In genomic region chrX:12984629-12985303, GRCh38 we compare ENCODE assay signal across 8 cellular contexts. TPM values are rescaled to one million over a fixed set of nuclear protein-coding genes. Genes with fewer than 3 reads are reported as not detected.
DNase-seq lines count a peak whose midpoint lies in the region; ATAC-seq and TF ChIP-seq lines count a peak whose summit lies in the region.

No MANE protein-coding gene starts in this region.

- peaks cover 10% of the 10 kb centered on the region for H3F3A ChIP-seq in SK-N-SH (replicated peaks; ENCODE audit: insufficient read depth)

- BruUV-seq in Caco-2 (replicated peaks; lab: Mats Ljungman, UMichigan) = no TSS peak

- H3K27me3 ChIP-seq in Caco-2 (replicated peaks; ENCODE audit: control insufficient read depth, insufficient read depth, low read length) (no peaks in the 10 kb centered on the region), SK-N-SH (ENCODE audit: insufficient read depth) (no peaks in the 10 kb centered on the region)

- H3K4me1 ChIP-seq in Caco-2 (peaks cover 23% of the 10 kb centered on the region), SK-N-SH (ENCODE audit: control insufficient read depth in 1 of 2, insufficient read depth in 2 of 2, low read depth in 1 of 2, low read length in 1 of 2) (peaks cover 0 to 8% of the 10 kb centered on the region in 2 experiments; a peak in 2 of 4 replicates)

- no peak for TF ChIP-seq RAD21 in SK-N-SH (IDR thresholded peaks at IDR 0.05; ENCODE audit: low read length)

- no peaks in the 10 kb centered on the region for H4K20me1 ChIP-seq in SK-N-SH (ENCODE audit: insufficient read depth)

- peak; percentile 65 for ATAC-seq in GM19455 (IDR thresholded peaks at IDR 0.05; ENCODE audit: unreplicated experiment)
- peak; percentile 52 for ATAC-seq in HG03460 (IDR thresholded peaks at IDR 0.05; ENCODE audit: unreplicated experiment)
- ATAC-seq in central memory CD8-positive, alpha-beta T cell (replicated peaks; ENCODE audit: extremely low read depth, poor library complexity, severe bottlenecking) = peak; percentile 79
- peak; percentile 90 for ATAC-seq in stimulated activated memory B cell treated with anti-CD40 and anti-IgM and Interleukin-4, amounts not matched to agents 10 μg/mL and 1 μg/mL and 100 μg/mL, for 72 hours

- TF ChIP-seq CTCF in Caco-2 (IDR thresholded peaks at IDR 0.05; ENCODE audit: insufficient read depth in 1 of 2, low read depth in 1 of 2, low read length in 1 of 2, severe bottlenecking in 1 of 2, unreplicated experiment in 1 of 2) (no peak), SK-N-SH (IDR thresholded peaks at IDR 0.05) (no peak), GM13977 (IDR thresholded peaks at IDR 0.05; ENCODE audit: extremely low read depth, insufficient read depth, missing control alignments) (no peak)

- DNase-seq in Caco-2 = no peak
- DNase-seq in SK-N-SH = no peak
- peak in 1 of 2 donors; percentile 38 for DNase-seq in central memory CD8-positive, alpha-beta T cell (ENCODE audit: low spot score in 2 of 2)
- DNase-seq in GM13977 (ENCODE audit: low spot score) = no peak
- no peak for DNase-seq in AML-193 (lab: John Stamatoyannopoulos, UW)

- in situ Hi-C loops in GM13977 (cut with MboI; ENCODE audit: low pct_unique_long_range_greater_than_20kb, low sequenced_read_pairs, unreplicated experiment) = loop anchor here (25.0 kb wide), 1 partner anchor 703 kb away; the partner anchor contains the start of gene RAB9A

- no peaks in the 10 kb centered on the region for H3K9me2 ChIP-seq in SK-N-SH

- peak overlapping the region; percentile 7 to 13; a peak in 1 of 4 replicates for H3K27ac ChIP-seq in SK-N-SH (ENCODE audit: low read depth in 2 of 2, low read length in 1 of 2)

- peak in 1 of 2 experiments; percentile 7; a peak in 1 of 4 replicates for TF ChIP-seq EP300 in SK-N-SH (IDR thresholded peaks at IDR 0.05; ENCODE audit: borderline replicate concordance in 1 of 2, low read depth in 1 of 2, low read length in 1 of 2)

- H3K4me3 Mint-ChIP-seq in Caco-2 (ENCODE audit: unreplicated experiment) = peak overlapping the region; percentile 3
- H3K4me3 Mint-ChIP-seq in central memory CD8-positive, alpha-beta T cell = peak overlapping the region; percentile 46
- H3K4me3 Mint-ChIP-seq in stimulated activated memory B cell treated with anti-CD40 and anti-IgM and Interleukin-4, amounts not matched to agents 10 μg/mL and 1 μg/mL and 100 μg/mL, for 72 hours = peak overlapping the region; percentile 56

- peaks cover 6% of the 10 kb centered on the region for H3K36me3 Mint-ChIP-seq in Caco-2 (ENCODE audit: insufficient read depth, unreplicated experiment)
- peaks cover 9% of the 10 kb centered on the region for H3K36me3 Mint-ChIP-seq in central memory CD8-positive, alpha-beta T cell (ENCODE audit: insufficient read depth)
- peaks cover 6% of the 10 kb centered on the region for H3K36me3 Mint-ChIP-seq in stimulated activated memory B cell treated with anti-CD40 and anti-IgM and Interleukin-4, amounts not matched to agents 10 μg/mL and 1 μg/mL and 100 μg/mL, for 72 hours

- peaks cover 10% of the 10 kb centered on the region for H3K9me3 Mint-ChIP-seq in Caco-2 (ENCODE audit: unreplicated experiment)
- H3K9me3 Mint-ChIP-seq in central memory CD8-positive, alpha-beta T cell = no peaks in the 10 kb centered on the region
- no peaks in the 10 kb centered on the region for H3K9me3 Mint-ChIP-seq in stimulated activated memory B cell treated with anti-CD40 and anti-IgM and Interleukin-4, amounts not matched to agents 10 μg/mL and 1 μg/mL and 100 μg/mL, for 72 hours

- H3K36me3 ChIP-seq in Caco-2 (ENCODE audit: control insufficient read depth, insufficient read depth, low read length) = no peaks in the 10 kb centered on the region
- H3K36me3 ChIP-seq in SK-N-SH (replicated peaks in 1 of 2; ENCODE audit: control insufficient read depth in 1 of 2, insufficient read depth in 2 of 2, low read length in 1 of 2) = no peaks in the 10 kb centered on the region

- H3K27me3 Mint-ChIP-seq in Caco-2 (ENCODE audit: insufficient read depth, unreplicated experiment) = no peaks in the 10 kb centered on the region
- no peaks in the 10 kb centered on the region for H3K27me3 Mint-ChIP-seq in central memory CD8-positive, alpha-beta T cell
- H3K27me3 Mint-ChIP-seq in stimulated activated memory B cell treated with anti-CD40 and anti-IgM and Interleukin-4, amounts not matched to agents 10 μg/mL and 1 μg/mL and 100 μg/mL, for 72 hours = no peaks in the 10 kb centered on the region

- H3K27ac Mint-ChIP-seq in Caco-2 (ENCODE audit: unreplicated experiment) = peak overlapping the region; percentile 37
- H3K27ac Mint-ChIP-seq in central memory CD8-positive, alpha-beta T cell (ENCODE audit: low read depth) = peak overlapping the region; percentile 92
- peak overlapping the region; percentile 98 for H3K27ac Mint-ChIP-seq in stimulated activated memory B cell treated with anti-CD40 and anti-IgM and Interleukin-4, amounts not matched to agents 10 μg/mL and 1 μg/mL and 100 μg/mL, for 72 hours

- CTCF ChIA-PET in Caco-2 (lab: Charles Lee) (no interaction called here), SK-N-SH (lab: Yijun Ruan, JAX) (no interaction called here)

- no peak overlapping the region for H3K4me2 ChIP-seq in SK-N-SH

- intact Hi-C loops in Caco-2 (cut with micrococcal nuclease; ENCODE audit: unreplicated experiment) = no loop called here

- no peak overlapping the region for H3K4me3 ChIP-seq in Caco-2 (ENCODE audit: low read depth, low read length)
- H3K4me3 ChIP-seq in SK-N-SH (ENCODE audit: low read depth in 2 of 2, low read length in 1 of 2) = no peak overlapping the region

- no peaks in the 10 kb centered on the region for H3K79me2 ChIP-seq in SK-N-SH (ENCODE audit: insufficient read depth)

- H3K9ac ChIP-seq in SK-N-SH = no peak overlapping the region

- POLR2A ChIA-PET in Caco-2 (lab: Charles Lee) = no interaction called here
- POLR2A ChIA-PET in SK-N-SH (lab: Yijun Ruan, JAX) = no interaction called here

- WGBS in SK-N-SH (ENCODE audit: low lambda C conversion rate) = 14% methylated on average over 5 of the region's 5 CpGs

- H3K9me3 ChIP-seq in Caco-2 (no peaks in the 10 kb centered on the region), SK-N-SH (no peaks in the 10 kb centered on the region)

- H3K4me1 Mint-ChIP-seq in Caco-2 (ENCODE audit: low read depth, unreplicated experiment) = peaks cover 18% of the 10 kb centered on the region
- H3K4me1 Mint-ChIP-seq in central memory CD8-positive, alpha-beta T cell = peaks cover 50% of the 10 kb centered on the region
- peaks cover 43% of the 10 kb centered on the region for H3K4me1 Mint-ChIP-seq in stimulated activated memory B cell treated with anti-CD40 and anti-IgM and Interleukin-4, amounts not matched to agents 10 μg/mL and 1 μg/mL and 100 μg/mL, for 72 hours

- no peak overlapping the region for H2AFZ ChIP-seq in SK-N-SH (ENCODE audit: low read depth)

TF ChIP-seq in SK-N-SH, 30 proteins besides CTCF, POLR2A, EP300 and RAD21:
- TF ChIP-seq TCF12 (IDR thresholded peaks at IDR 0.05) (peak; percentile 56), SMC3 (IDR thresholded peaks at IDR 0.05; ENCODE audit: low read depth, low read length) (no peak), GABPA (IDR thresholded peaks at IDR 0.05; ENCODE audit: low read depth) (no peak), FOSL2 (IDR thresholded peaks at IDR 0.05; ENCODE audit: borderline replicate concordance, low read depth) (no peak), USF2 (IDR thresholded peaks at IDR 0.05; ENCODE audit: borderline replicate concordance, low read depth, low read length) (no peak), PBX3 (IDR thresholded peaks at IDR 0.05) (peak; percentile 82), SIN3A (IDR thresholded peaks at IDR 0.05; ENCODE audit: borderline replicate concordance, low read depth, low read length) (no peak), NFIC (IDR thresholded peaks at IDR 0.05; ENCODE audit: borderline replicate concordance) (peak; percentile 66)
- TF ChIP-seq, protein P1, sequence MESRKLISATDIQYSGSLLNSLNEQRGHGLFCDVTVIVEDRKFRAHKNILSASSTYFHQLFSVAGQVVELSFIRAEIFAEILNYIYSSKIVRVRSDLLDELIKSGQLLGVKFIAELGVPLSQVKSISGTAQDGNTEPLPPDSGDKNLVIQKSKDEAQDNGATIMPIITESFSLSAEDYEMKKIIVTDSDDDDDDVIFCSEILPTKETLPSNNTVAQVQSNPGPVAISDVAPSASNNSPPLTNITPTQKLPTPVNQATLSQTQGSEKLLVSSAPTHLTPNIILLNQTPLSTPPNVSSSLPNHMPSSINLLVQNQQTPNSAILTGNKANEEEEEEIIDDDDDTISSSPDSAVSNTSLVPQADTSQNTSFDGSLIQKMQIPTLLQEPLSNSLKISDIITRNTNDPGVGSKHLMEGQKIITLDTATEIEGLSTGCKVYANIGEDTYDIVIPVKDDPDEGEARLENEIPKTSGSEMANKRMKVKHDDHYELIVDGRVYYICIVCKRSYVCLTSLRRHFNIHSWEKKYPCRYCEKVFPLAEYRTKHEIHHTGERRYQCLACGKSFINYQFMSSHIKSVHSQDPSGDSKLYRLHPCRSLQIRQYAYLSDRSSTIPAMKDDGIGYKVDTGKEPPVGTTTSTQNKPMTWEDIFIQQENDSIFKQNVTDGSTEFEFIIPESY (IDR thresholded peaks at IDR 0.05; ENCODE audit: borderline replicate concordance, low read depth) = no peak

RNA-seq across cellular contexts. Expression of gene TMSB4X, which starts 9.9 kb away (rescaled TPM):
- 1,007 and 1,095 TPM in 2 replicates for total RNA-seq in Caco-2 (2022)
- 4,830 and 10,669 TPM in 2 replicates for polyA plus RNA-seq in SK-N-SH (2012; rRNA removed)
- polyA plus RNA-seq in SK-N-SH (2012; cell fraction: cytosol; rRNA removed) = 11,345 and 16,426 TPM in 2 replicates
- polyA plus RNA-seq in SK-N-SH (2012; cell fraction: nucleus; rRNA removed) = 2,546 and 2,555 TPM in 2 replicates

RNA-seq across cellular contexts. Expression of gene FAM9C, which starts 59.7 kb away (rescaled TPM):
- not detected in 2 replicates for total RNA-seq in Caco-2 (2022)
- 1.9 and 2.6 TPM in 2 replicates for polyA plus RNA-seq in SK-N-SH (2012; rRNA removed)
- 2.4 and 2.5 TPM in 2 replicates for polyA plus RNA-seq in SK-N-SH (2012; cell fraction: cytosol; rRNA removed)
- polyA plus RNA-seq in SK-N-SH (2012; cell fraction: nucleus; rRNA removed) = 3.1 and 6.2 TPM in 2 replicates

Comparison
In these comparisons a context has a peak if more than half of its experiments do, and no peak if none do; other contexts are left out.
1. H3K27ac Mint-ChIP-seq: peak in every context shown above with its lines; median percentile 98 in stimulated activated memory B cell treated with anti-CD40 and anti-IgM and Interleukin-4, amounts not matched to agents 10 μg/mL and 1 μg/mL and 100 μg/mL, for 72 hours; 92 in central memory CD8-positive, alpha-beta T cell; 37 in Caco-2.
2. H3K4me3 Mint-ChIP-seq: peak in every context shown above with its lines; median percentile 56 in stimulated activated memory B cell treated with anti-CD40 and anti-IgM and Interleukin-4, amounts not matched to agents 10 μg/mL and 1 μg/mL and 100 μg/mL, for 72 hours; 46 in central memory CD8-positive, alpha-beta T cell; 3 in Caco-2.